In the genomic region with DNA sequence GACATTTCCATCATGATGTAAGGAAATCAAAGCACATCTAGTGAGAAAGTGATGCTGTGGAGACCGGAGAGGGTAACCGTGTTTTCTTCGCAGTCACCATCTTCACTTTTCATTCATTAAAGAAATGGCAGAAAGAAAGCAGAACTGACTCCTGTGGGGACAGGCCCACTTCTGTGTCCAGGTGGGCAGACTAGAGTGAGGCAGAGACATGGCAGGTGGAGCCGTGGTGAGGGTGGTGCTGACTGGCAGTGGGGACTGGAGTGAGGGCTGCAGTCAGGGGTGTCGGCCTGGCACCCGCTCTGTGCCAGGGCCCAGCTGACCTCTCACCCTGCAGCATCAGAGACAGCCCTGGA, we compare ENCODE assay signal across 22 cellular contexts.
A peak's percentile ranks its signal among the peaks of the same experiment; 100 is the strongest.
DNase-seq lines count a peak whose midpoint lies in the region; FAIRE-seq and TF ChIP-seq lines count a peak whose summit lies in the region.
"Had no signal": no experiment of that assay in that cellular context is flagged by ENCODE, and none has a peak within 500 bp of the region (broad histone marks: within the 10 kb centered on the region; RNA-seq: fewer than 3 reads in every experiment).

No MANE protein-coding gene starts in this region.

- no peak overlapping the region for H2AFZ ChIP-seq in osteoblast (ENCODE audit: low read length)
- H2AFZ ChIP-seq: GM23338 had no signal

- peak; percentile 4 for DNase-seq in activated naive CD4-positive, alpha-beta T cell treated with anti-CD3 and anti-CD28 coated beads, Interleukin-2, amount 50 U/mL, for 16 hours
- DNase-seq in activated naive CD4-positive, alpha-beta T cell treated with anti-CD3 and anti-CD28 coated beads for 36 hours = no peak
- DNase-seq in kidney (peak; percentile 66), osteoblast (ENCODE audit: insufficient read length, low spot score, missing footprints) (peak; percentile 76), HCEC 1CT (no peak), RCC 7860 (ENCODE audit: low spot score) (no peak), MV-4-11 (lab: John Stamatoyannopoulos, UW) (no peak)
- DNase-seq: CD4-positive, CD25-positive, alpha-beta regulatory T cell; CD8-positive, alpha-beta T cell; DMS153; DND-41; H9; HFFc6 had no signal

- H3K4me3 ChIP-seq in kidney (ENCODE audit: low read length in 2 of 2) = no peak overlapping the region
- H3K4me3 ChIP-seq in osteoblast (ENCODE audit: insufficient read depth, low read length) = no peak overlapping the region
- H3K4me3 ChIP-seq: BLaER1, GM23338 had no signal

- intact Hi-C loops in activated naive CD4-positive, alpha-beta T cell treated with anti-CD3 and anti-CD28 coated beads for 36 hours (cut with micrococcal nuclease) = no loop called here
- intact Hi-C loops in kidney (cut with DNase I) = no loop called here

- H3K36me3 Mint-ChIP-seq in activated naive CD4-positive, alpha-beta T cell treated with anti-CD3 and anti-CD28 coated beads for 36 hours (ENCODE audit: low read depth) = no peaks in the 10 kb centered on the region
- H3K36me3 Mint-ChIP-seq: CD4-positive, CD25-positive, alpha-beta regulatory T cell; CD8-positive, alpha-beta T cell had no signal

- no peaks in the 10 kb centered on the region for H4K20me1 ChIP-seq in osteoblast (ENCODE audit: insufficient read depth, low read length)

- H3K27me3 Mint-ChIP-seq in activated naive CD4-positive, alpha-beta T cell treated with anti-CD3 and anti-CD28 coated beads for 36 hours (ENCODE audit: low read depth) = no peaks in the 10 kb centered on the region
- H3K27me3 Mint-ChIP-seq: B cell had no signal

- H3K4me1 Mint-ChIP-seq in activated naive CD4-positive, alpha-beta T cell treated with anti-CD3 and anti-CD28 coated beads for 36 hours (ENCODE audit: low read depth) = peaks cover 13% of the 10 kb centered on the region

- no peak for TF ChIP-seq CTCF in kidney (IDR thresholded peaks at IDR 0.05; ENCODE audit: borderline replicate concordance, extremely low read depth, insufficient read depth)
- TF ChIP-seq CTCF in osteoblast (IDR thresholded peaks at IDR 0.05; ENCODE audit: extremely low read depth, low read depth, low read length) = no peak

- H3K27ac ChIP-seq in kidney (ENCODE audit: low read depth in 2 of 2, low read length in 2 of 2) = no peak overlapping the region
- no peak overlapping the region for H3K27ac ChIP-seq in osteoblast (ENCODE audit: low read depth, low read length)
- H3K27ac ChIP-seq: 22Rv1, BLaER1, C4-2B had no signal

- H3K4me1 ChIP-seq in kidney (ENCODE audit: control insufficient read depth in 1 of 2, insufficient read depth in 1 of 2, low read depth in 1 of 2, low read length in 2 of 2) (peaks cover 19 to 26% of the 10 kb centered on the region in 2 donors), osteoblast (ENCODE audit: insufficient read depth, low read length) (no peaks in the 10 kb centered on the region)

- no peak overlapping the region for H3K9ac ChIP-seq in kidney (ENCODE audit: low read length in 2 of 2)
- H3K9ac ChIP-seq: BLaER1 had no signal

- FAIRE-seq in kidney (lab: Jason Lieb, UNC) (no peak), RCC 7860 (lab: Jason Lieb, UNC) (no peak)
- FAIRE-seq: A204.1, G401.6, GM19239 had no signal

- H3K4me2 ChIP-seq in osteoblast (ENCODE audit: insufficient read depth, low read length) = no peak overlapping the region
- H3K4me2 ChIP-seq: BLaER1, GM23338 had no signal

- H3K27ac Mint-ChIP-seq in activated naive CD4-positive, alpha-beta T cell treated with anti-CD3 and anti-CD28 coated beads for 36 hours = no peak overlapping the region
- H3K27ac Mint-ChIP-seq: B cell; CD4-positive, CD25-positive, alpha-beta regulatory T cell; CD8-positive, alpha-beta T cell; GM23338; H9; HFFc6 had no signal

- H3K9me3 ChIP-seq in kidney (ENCODE audit: control insufficient read depth in 1 of 2, low read length in 2 of 2) (no peaks in the 10 kb centered on the region), osteoblast (ENCODE audit: low read depth, low read length) (no peaks in the 10 kb centered on the region)
- H3K9me3 ChIP-seq: Caco-2 had no signal

- no peaks in the 10 kb centered on the region for H3K9me3 Mint-ChIP-seq in activated naive CD4-positive, alpha-beta T cell treated with anti-CD3 and anti-CD28 coated beads for 36 hours
- H3K9me3 Mint-ChIP-seq: CD4-positive, CD25-positive, alpha-beta regulatory T cell; CD8-positive, alpha-beta T cell; GM23338; H9; HFFc6 had no signal

- no peaks in the 10 kb centered on the region for H3K79me2 ChIP-seq in osteoblast (ENCODE audit: insufficient read depth, low read length)

- no peak overlapping the region for H3K4me3 Mint-ChIP-seq in activated naive CD4-positive, alpha-beta T cell treated with anti-CD3 and anti-CD28 coated beads for 36 hours
- H3K4me3 Mint-ChIP-seq: B cell; CD4-positive, CD25-positive, alpha-beta regulatory T cell; CD8-positive, alpha-beta T cell; GM23338; H9; HFFc6 had no signal

- CTCF ChIA-PET in activated naive CD4-positive, alpha-beta T cell treated with anti-CD3 and anti-CD28 coated beads for 36 hours (lab: Charles Lee) = interaction anchor here (0.5 kb wide), 1 partner anchor 639 kb away, joined by 3 read pairs; no protein-coding TSS in a partner anchor

- H3K36me3 ChIP-seq in kidney (ENCODE audit: control insufficient read depth in 1 of 2, insufficient read depth in 2 of 2, low read length in 2 of 2) = no peaks in the 10 kb centered on the region
- no peaks in the 10 kb centered on the region for H3K36me3 ChIP-seq in osteoblast (ENCODE audit: insufficient read depth, low read length)
- H3K36me3 ChIP-seq: BLaER1 had no signal

- peaks cover 68% of the 10 kb centered on the region for H3K27me3 ChIP-seq in osteoblast (ENCODE audit: insufficient read depth, low read length)

Comparison
In these comparisons a context has a peak if more than half of its experiments do, and no peak if none do; other contexts are left out.
1. DNase-seq: peak in activated naive CD4-positive, alpha-beta T cell treated with anti-CD3 and anti-CD28 coated beads, Interleukin-2, amount 50 U/mL, for 16 hours (single experiment), kidney (single experiment) and osteoblast (single experiment); none in activated naive CD4-positive, alpha-beta T cell treated with anti-CD3 and anti-CD28 coated beads for 36 hours (single experiment), HCEC 1CT (single experiment), RCC 7860 (single experiment) and MV-4-11 (single experiment).